25 cellular contexts compared by ENCODE assay signal in the genomic region with DNA sequence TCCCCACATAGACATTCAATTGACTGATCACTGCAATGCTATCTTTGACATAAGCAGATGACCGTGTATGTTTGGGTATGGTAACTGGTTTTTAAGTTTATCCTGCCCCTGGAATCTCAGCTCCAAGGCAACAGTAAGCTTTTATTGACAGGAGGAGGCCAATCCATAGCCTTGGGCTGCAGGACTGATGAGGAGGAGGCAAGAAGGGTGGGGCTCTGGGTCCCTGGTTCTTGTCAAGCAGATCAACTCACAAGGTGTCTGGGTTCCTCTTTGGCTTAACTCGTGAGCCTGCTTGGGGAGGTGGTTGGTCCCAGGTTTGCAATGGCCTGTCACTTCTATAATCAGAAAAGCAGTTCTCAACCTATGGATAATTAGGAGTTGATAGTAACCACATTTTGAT.
"Had no signal": no experiment of that assay in that cellular context is flagged by ENCODE, and none has a peak within 500 bp of the region (broad histone marks: within the 10 kb centered on the region; RNA-seq: fewer than 3 reads in every experiment).

No MANE protein-coding gene starts in this region.

- H3K27me3 ChIP-seq: colonic mucosa, dorsolateral prefrontal cortex, esophagus muscularis mucosa, esophagus squamous epithelium, foreskin keratinocyte, gastrocnemius medialis, gastroesophageal sphincter, heart left ventricle, heart right ventricle had no signal

- H3K27ac ChIP-seq: colonic mucosa, coronary artery, dorsolateral prefrontal cortex, epithelial cell of prostate, esophagus muscularis mucosa, esophagus squamous epithelium, foreskin keratinocyte, gastrocnemius medialis, gastroesophageal sphincter, heart left ventricle, heart right ventricle had no signal

- ATAC-seq: effector memory CD8-positive, alpha-beta T cell; esophagus mucosa; foreskin keratinocyte; gastrocnemius medialis; gastroesophageal sphincter; heart left ventricle; heart right ventricle had no signal

- H3K4me3 ChIP-seq: colonic mucosa, coronary artery, dorsolateral prefrontal cortex, esophagus muscularis mucosa, esophagus squamous epithelium, gastrocnemius medialis, gastroesophageal sphincter, heart left ventricle, heart right ventricle had no signal

- H3K9me3 ChIP-seq: colonic mucosa, esophagus muscularis mucosa, esophagus squamous epithelium, gastrocnemius medialis, gastroesophageal sphincter, heart left ventricle had no signal

- H3K36me3 ChIP-seq: colonic mucosa, esophagus squamous epithelium, gastrocnemius medialis, heart left ventricle, heart right ventricle had no signal

- H3K27ac Mint-ChIP-seq: dendritic cell treated with granulocyte-macrophage colony-stimulating factor and Interleukin-4, amounts not matched to agents 40 ng/mL and 50 ng/mL, for 4 days; effector memory CD8-positive, alpha-beta T cell; endodermal cell had no signal

- H3K4me3 Mint-ChIP-seq: dendritic cell treated with granulocyte-macrophage colony-stimulating factor and Interleukin-4, amounts not matched to agents 40 ng/mL and 50 ng/mL, for 4 days; effector memory CD8-positive, alpha-beta T cell; endodermal cell had no signal

- H3K27me3 Mint-ChIP-seq: effector memory CD8-positive, alpha-beta T cell had no signal

- H3K9me3 Mint-ChIP-seq: effector memory CD8-positive, alpha-beta T cell had no signal

- H3K4me1 ChIP-seq: colonic mucosa, esophagus muscularis mucosa, esophagus squamous epithelium, gastrocnemius medialis, gastroesophageal sphincter, heart right ventricle had no signal

- DNase-seq: colonic mucosa; cortex of kidney; dermis blood vessel endothelial cell; dorsolateral prefrontal cortex; effector CD4-positive, alpha-beta T cell; effector CD8-positive, alpha-beta T cell; effector memory CD4-positive, alpha-beta T cell; effector memory CD8-positive, alpha-beta T cell; endodermal cell; erythroblast; esophagus squamous epithelium; foreskin fibroblast; foreskin keratinocyte; foreskin melanocyte; gastrocnemius medialis; glutamatergic neuron; head of caudate nucleus; heart left ventricle; heart right ventricle had no signal
